ENCODE assay signal across 8 cellular contexts in genomic region chrX:40167240-40168182, GRCh38.
DNase-seq lines count a peak whose midpoint lies in the region; ATAC-seq, FAIRE-seq and TF ChIP-seq lines count a peak whose summit lies in the region.

No MANE protein-coding gene starts in this region.

- TF ChIP-seq EP300 in HepG2 (IDR thresholded peaks at IDR 0.05; ENCODE audit: low read depth in 2 of 2, low read length in 2 of 2) (no peak), HepG2 (CRISPR knock-in tag; IDR thresholded peaks at IDR 0.05; ENCODE audit: borderline replicate concordance) (no peak)

- peak overlapping the region; percentile 84 for H3K4me3 Mint-ChIP-seq in type B pancreatic cell

- POLR2A ChIA-PET in HepG2 (lab: Yijun Ruan, JAX) = interaction anchor here (0.6 to 2.7 kb wide), 5 partner anchors 10 to 155 kb away, joined by 3 to 22 read pairs (median 6); no protein-coding TSS in a partner anchor

- H3K9ac ChIP-seq in HepG2 (ENCODE audit: insufficient read depth, low read depth, low read length) = no peak overlapping the region

- peaks cover 7% of the 10 kb centered on the region for H3K79me2 ChIP-seq in HepG2 (ENCODE audit: insufficient read depth, low read length)

- no TSS peak for BruUV-seq in HepG2 (replicated peaks; lab: Mats Ljungman, UMichigan)

- intact Hi-C loops in HepG2 (cut with micrococcal nuclease; ENCODE audit: unreplicated experiment) = no loop called here

- 94% methylated on average over 42 of the region's 66 CpGs for WGBS in HepG2 (ENCODE audit: low lambda C conversion rate)

- no peaks in the 10 kb centered on the region for H4K20me1 ChIP-seq in HepG2 (ENCODE audit: insufficient read depth, low read length)

- ATAC-seq in HepG2 = no peak

- TF ChIP-seq RAD21 in HepG2 (CRISPR knock-in tag; IDR thresholded peaks at IDR 0.05) = no peak

- H3K9me3 Mint-ChIP-seq in type B pancreatic cell = no peaks in the 10 kb centered on the region

- H3K27me3 Mint-ChIP-seq in type B pancreatic cell = peaks cover 11% of the 10 kb centered on the region

- TF ChIP-seq CTCF in HepG2 (CRISPR knock-in tag; IDR thresholded peaks at IDR 0.05) (no peak), type B pancreatic cell (conservative IDR thresholded peaks at IDR 0.05) (no peak)

- no peaks in the 10 kb centered on the region for H3K36me3 ChIP-seq in HepG2 (replicated peaks in 1 of 2; ENCODE audit: control insufficient read depth in 1 of 2, insufficient read depth in 2 of 2, low read length in 2 of 2)

- peak; percentile 34 for DNase-seq in stimulated activated CD4-positive, alpha-beta T cell treated with anti-CD3 and anti-CD28 coated beads, Interleukin-15, amount 100 ng/mL, for 24 hours
- DNase-seq in stimulated activated CD4-positive, alpha-beta T cell treated with anti-CD3 and anti-CD28 coated beads, Interleukin-12 subunit alpha, Interleukin-12 subunit beta, amount 100 ng/mL, for 4 hours = no peak
- peak; percentile 49 for DNase-seq in astrocyte of the hippocampus (ENCODE audit: low read depth, low spot score)
- no peak for DNase-seq in HepG2 (ENCODE audit: low spot score)
- DNase-seq in type B pancreatic cell (ENCODE audit: extremely low spot score, unreplicated experiment) = no peak
- DNase-seq in DMS79 (lab: John Stamatoyannopoulos, UW) = no peak
- DNase-seq in RPMI8226 = no peak
- DNase-seq in T1000 (lab: John Stamatoyannopoulos, UW) = no peak

- no peak overlapping the region for H3K4me2 ChIP-seq in HepG2 (ENCODE audit: low read depth, low read length)

- peaks cover 38% of the 10 kb centered on the region for H3K4me1 Mint-ChIP-seq in type B pancreatic cell (ENCODE audit: unreplicated experiment)

- H3K27ac Mint-ChIP-seq in type B pancreatic cell = peak overlapping the region; percentile 79

- no peak overlapping the region for H2AFZ ChIP-seq in HepG2 (ENCODE audit: low read length)

- no peak for TF ChIP-seq POLR2A in HepG2 (IDR thresholded peaks at IDR 0.05; ENCODE audit: insufficient read depth in 1 of 2, low read depth in 2 of 2, low read length in 2 of 2)

- in situ Hi-C loops in HepG2 (cut with HindIII; ENCODE audit: extremely low pct_ligation_motif_present, low pct_unique_long_range_greater_than_20kb) = no loop called here

- CTCF ChIA-PET in HepG2 (lab: Yijun Ruan, JAX; ENCODE audit: low intra/inter-chr PET ratio, low total read pairs) = no interaction called here

- no peak for FAIRE-seq in HepG2 (lab: Jason Lieb, UNC)

- H3K4me1 ChIP-seq in HepG2 (ENCODE audit: insufficient read depth, low read length) = peaks cover 82% of the 10 kb centered on the region

- peak overlapping the region; percentile 40 for H3K27ac ChIP-seq in HepG2 (ENCODE audit: extremely low read length, insufficient read depth, low read length)

- H3K36me3 Mint-ChIP-seq in type B pancreatic cell = no peaks in the 10 kb centered on the region

- no peaks in the 10 kb centered on the region for H3K9me3 ChIP-seq in HepG2 (ENCODE audit: low read length)

- H3K4me3 ChIP-seq in HepG2 (replicated peaks in 1 of 3; ENCODE audit: insufficient read depth in 1 of 3, low read depth in 2 of 3, low read length in 3 of 3) = no peak overlapping the region

- H3K27me3 ChIP-seq in HepG2 (ENCODE audit: control insufficient read depth in 1 of 2, insufficient read depth in 2 of 2, low read length in 2 of 2) = no peaks in the 10 kb centered on the region

TF ChIP-seq in HepG2, 621 proteins besides CTCF, POLR2A, EP300 and RAD21:
- TF ChIP-seq RFXAP (CRISPR knock-in tag; IDR thresholded peaks at IDR 0.05; ENCODE audit: borderline replicate concordance) (no peak), ZNF281 (CRISPR knock-in tag; IDR thresholded peaks at IDR 0.05; ENCODE audit: borderline replicate concordance) (peak; percentile 49; the same call in 1 of the 2 replicates), ZBTB33 (CRISPR knock-in tag; IDR thresholded peaks at IDR 0.05) (peak; percentile 82), HNRNPUL1 (IDR thresholded peaks at IDR 0.05; ENCODE audit: low read depth, low read length) (no peak)

Comparison
In these comparisons a context has a peak if more than half of its experiments do, and no peak if none do; other contexts are left out.
1. DNase-seq: peak in stimulated activated CD4-positive, alpha-beta T cell treated with anti-CD3 and anti-CD28 coated beads, Interleukin-15, amount 100 ng/mL, for 24 hours (single experiment) and astrocyte of the hippocampus (single experiment); none in stimulated activated CD4-positive, alpha-beta T cell treated with anti-CD3 and anti-CD28 coated beads, Interleukin-12 subunit alpha, Interleukin-12 subunit beta, amount 100 ng/mL, for 4 hours (single experiment), HepG2 (single experiment), type B pancreatic cell (single experiment), DMS79 (single experiment), RPMI8226 (single experiment) and T1000 (single experiment).